In genomic region chr12:89858718-89859117, GRCh38 we compare ENCODE assay signal across 19 cellular contexts.
"Had no signal": no experiment of that assay in that cellular context is flagged by ENCODE, and none has a peak within 500 bp of the region (broad histone marks: within the 10 kb centered on the region; RNA-seq: fewer than 3 reads in every experiment).

No MANE protein-coding gene starts in this region.

- H3K36me3 ChIP-seq: adrenal gland, esophagus muscularis mucosa, heart right ventricle, ovary, right lobe of liver, stomach, thyroid gland, upper lobe of left lung had no signal

- H3K36me3 Mint-ChIP-seq: brain had no signal

- H3K4me3 ChIP-seq: adrenal gland, esophagus muscularis mucosa, heart right ventricle, ovary, right lobe of liver, stomach, thyroid gland, upper lobe of left lung had no signal

- H3K27me3 Mint-ChIP-seq: naive thymus-derived CD4-positive, alpha-beta T cell; progenitor cell of endocrine pancreas had no signal

- ATAC-seq: activated CD8-positive, alpha-beta T cell treated with anti-CD3 and anti-CD28 coated beads, Interleukin-2, amount 10 ng/mL, durations not matched to agents 7 days and 5 days; foreskin keratinocyte; heart right ventricle; naive thymus-derived CD4-positive, alpha-beta T cell; right lobe of liver had no signal

- H3K27ac ChIP-seq: adrenal gland, esophagus muscularis mucosa, foreskin keratinocyte, heart right ventricle, ovary, right lobe of liver, stomach, thyroid gland, upper lobe of left lung had no signal

- H3K4me3 Mint-ChIP-seq: activated CD8-positive, alpha-beta T cell treated with anti-CD3 and anti-CD28 coated beads, Interleukin-2, amount 10 ng/mL, durations not matched to agents 7 days and 5 days; brain; naive thymus-derived CD4-positive, alpha-beta T cell had no signal

- DNase-seq: activated CD4-positive, alpha-beta T cell treated with anti-CD3 and anti-CD28 coated beads for 1 hour; activated CD8-positive, alpha-beta T cell treated with anti-CD3 and anti-CD28 coated beads, Interleukin-2, amount 10 ng/mL, durations not matched to agents 7 days and 5 days; adrenal gland; aorta; cortex of kidney; foreskin keratinocyte; heart right ventricle; midbrain; naive thymus-derived CD4-positive, alpha-beta T cell; ovary; right lobe of liver; stimulated activated CD4-positive, alpha-beta T cell treated with anti-CD3 and anti-CD28 coated beads, Interleukin-2, amount 100 ng/mL, for 48 hours; stomach; thyroid gland; upper lobe of left lung had no signal

- H3K27me3 ChIP-seq: adrenal gland, esophagus muscularis mucosa, foreskin keratinocyte, ovary, right lobe of liver, stomach, thyroid gland, upper lobe of left lung had no signal

- H3K27ac Mint-ChIP-seq: activated CD8-positive, alpha-beta T cell treated with anti-CD3 and anti-CD28 coated beads, Interleukin-2, amount 10 ng/mL, durations not matched to agents 7 days and 5 days; activated naive CD4-positive, alpha-beta T cell treated with anti-CD3 and anti-CD28 coated beads, Interleukin-2, amount 50 U/mL, for 72 hours; brain; progenitor cell of endocrine pancreas had no signal
